6 cellular contexts compared by ENCODE assay signal in genomic region chr17:40414312-40414711, GRCh38. TPM values are rescaled to one million over a fixed set of nuclear protein-coding genes. Genes with fewer than 3 reads are reported as not detected.
"Had no signal": no experiment of that assay in that cellular context is flagged by ENCODE, and none has a peak within 500 bp of the region (broad histone marks: within the 10 kb centered on the region; RNA-seq: fewer than 3 reads in every experiment).

No MANE protein-coding gene starts in this region.

RNA-seq across cellular contexts. Expression of gene GJD3, which starts 49.8 kb away (rescaled TPM):
- total RNA-seq: mesothelial cell of epicardium; natural killer cell treated with Interleukin-12 subunit alpha and Interleukin-12 subunit beta and Interleukin-15 and Interleukin-18, amount 100 ng/mL, for 72 hours; neural crest cell; temporal lobe had no signal
- polyA plus RNA-seq: keratinocyte, stomach had no signal
